9 cellular contexts compared by ENCODE assay signal in genomic region chr22:17237031-17237668, GRCh38. TPM values are rescaled to one million over a fixed set of nuclear protein-coding genes. Genes with fewer than 3 reads are reported as not detected.
DNase-seq lines count a peak whose midpoint lies in the region; ATAC-seq and TF ChIP-seq lines count a peak whose summit lies in the region.
"Had no signal": no experiment of that assay in that cellular context is flagged by ENCODE, and none has a peak within 500 bp of the region (broad histone marks: within the 10 kb centered on the region; RNA-seq: fewer than 3 reads in every experiment).

No MANE protein-coding gene starts in this region.

- no peaks in the 10 kb centered on the region for H3K9me3 ChIP-seq in MM.1S (replicated peaks; ENCODE audit: insufficient read depth, low read length)
- no peaks in the 10 kb centered on the region for H3K9me3 ChIP-seq in right lobe of liver

- H3K27ac ChIP-seq in MM.1S (ENCODE audit: low read length) (peak overlapping the region; percentile 78), right lobe of liver (peak overlapping the region; percentile 2 to 48 (median 40))

- peak overlapping the region; percentile 61 for H3K9ac ChIP-seq in MM.1S (ENCODE audit: low read length)

- H3K4me3 ChIP-seq in MM.1S (ENCODE audit: low read length): peak overlapping the region; percentile 49
- H3K4me3 ChIP-seq in right lobe of liver: peak overlapping the region in 2 of 3 donors; percentile 19 to 35

- H3K4me1 ChIP-seq in MM.1S (ENCODE audit: low read length) (peaks cover 7% of the 10 kb centered on the region), right lobe of liver (no peaks in the 10 kb centered on the region)

- no peak for TF ChIP-seq POLR2A in right lobe of liver (IDR thresholded peaks at IDR 0.05)

- no peak for TF ChIP-seq CTCF in MM.1S (IDR thresholded peaks at IDR 0.05; ENCODE audit: low read length)
- TF ChIP-seq CTCF in right lobe of liver (IDR thresholded peaks at IDR 0.05): no peak

- H3K36me3 ChIP-seq in MM.1S (replicated peaks; ENCODE audit: insufficient read depth, low read length) (no peaks in the 10 kb centered on the region), right lobe of liver (no peaks in the 10 kb centered on the region)

- WGBS in right lobe of liver (ENCODE audit: insufficient coverage, low coverage, low lambda C conversion rate, missing lambda C conversion rate): 9% methylated on average over 3 of the region's 9 CpGs

- peak overlapping the region; percentile 76 for H2AFZ ChIP-seq in MM.1S (ENCODE audit: low read length)

- no peaks in the 10 kb centered on the region for H4K20me1 ChIP-seq in MM.1S (ENCODE audit: insufficient read depth, low read length)

- intact Hi-C loops in right lobe of liver (cut with DNase I): no loop called here

- peak overlapping the region; percentile 81 for H3K4me2 ChIP-seq in MM.1S (ENCODE audit: low read depth, low read length)

- DNase-seq in MM.1S (peak; percentile 80), right lobe of liver (no peak), cerebellar cortex (ENCODE audit: low spot score) (no peak), KG1 (lab: John Stamatoyannopoulos, UW) (no peak), HK-2 (ENCODE audit: unreplicated experiment) (no peak)
- no peak for DNase-seq in stimulated activated CD8-positive, alpha-beta memory T cell treated with anti-CD3 and anti-CD28 coated beads, Interleukin-4, amount 100 ng/mL, for 48 hours
- DNase-seq: right cardiac atrium had no signal

- ATAC-seq in GM18498 (IDR thresholded peaks at IDR 0.05; ENCODE audit: unreplicated experiment) (peak; percentile 82), GM21528 (IDR thresholded peaks at IDR 0.05; ENCODE audit: low FRiP score, unreplicated experiment) (peak; percentile 74), right lobe of liver (peak; percentile 64 to 76 (median 72))

- H3F3A ChIP-seq in MM.1S (ENCODE audit: insufficient read depth, low read length): peaks cover 6% of the 10 kb centered on the region; the same call in 1 of the 2 replicates

- H3K27me3 ChIP-seq in MM.1S (replicated peaks; ENCODE audit: insufficient read depth, low read length) (no peaks in the 10 kb centered on the region), right lobe of liver (no peaks in the 10 kb centered on the region)

- H3K9me2 ChIP-seq in MM.1S (replicated peaks; ENCODE audit: insufficient read depth, low read length): no peaks in the 10 kb centered on the region

- H3K79me2 ChIP-seq in MM.1S (ENCODE audit: low read length): no peaks in the 10 kb centered on the region

RNA-seq across cellular contexts. Expression of gene ADA2, which starts 17.9 kb away (rescaled TPM):
- 10 to 100 TPM in 2 of 6 experiments, 1 to 10 TPM in 4; 5.3 to 25.8 (median 8.8) TPM for total RNA-seq in right lobe of liver
